In the genomic region with DNA sequence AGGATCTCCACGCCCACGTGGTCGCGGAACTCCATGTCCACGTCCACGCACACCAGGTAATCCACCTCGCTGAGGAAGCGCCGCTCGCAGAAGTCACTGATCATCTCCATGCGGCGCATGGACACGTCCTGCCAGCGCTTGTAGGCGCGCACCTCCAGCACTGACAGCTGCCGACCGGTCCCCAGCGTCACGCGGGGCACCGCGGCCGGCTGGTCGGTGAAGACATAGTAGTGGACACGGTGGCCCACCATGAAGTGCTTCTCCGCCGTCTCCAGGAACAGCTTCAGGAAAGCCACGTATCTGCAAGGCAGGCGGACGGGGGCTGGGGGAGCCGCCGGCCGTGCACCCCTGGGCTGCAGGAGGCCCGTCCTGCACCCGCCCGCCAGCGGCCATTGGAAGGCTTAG, we compare ENCODE assay signal across 18 cellular contexts. TPM values are rescaled to one million over a fixed set of nuclear protein-coding genes. Genes with fewer than 3 reads are reported as not detected.
DNase-seq lines count a peak whose midpoint lies in the region; ATAC-seq and TF ChIP-seq lines count a peak whose summit lies in the region.
"Had no signal": no experiment of that assay in that cellular context is flagged by ENCODE, and none has a peak within 500 bp of the region (broad histone marks: within the 10 kb centered on the region; RNA-seq: fewer than 3 reads in every experiment).

No MANE protein-coding gene starts in this region.

- H3K36me3 ChIP-seq in left ventricle myocardium inferior = no peaks in the 10 kb centered on the region
- H3K36me3 ChIP-seq in thyroid gland = no peaks in the 10 kb centered on the region
- H3K36me3 ChIP-seq: BLaER1 treated with 17β-estradiol and CSF1 and Interleukin-3, amounts not matched to agents 10 nM and 100 nM had no signal

- H3K9me3 ChIP-seq in left ventricle myocardium inferior (replicated peaks) = peaks cover 7% of the 10 kb centered on the region
- H3K9me3 ChIP-seq in thyroid gland = no peaks in the 10 kb centered on the region

- H3K4me3 ChIP-seq in left ventricle myocardium inferior (no peak overlapping the region), thyroid gland (replicated peaks in 1 of 3) (no peak overlapping the region), coronary artery (no peak overlapping the region)
- H3K4me3 ChIP-seq: BLaER1 treated with 17β-estradiol and CSF1 and Interleukin-3, amounts not matched to agents 10 nM and 100 nM; GM23338 had no signal

- WGBS in thyroid gland, 2 donors = 97 to 98% methylated on average over 17 to 29 of the region's 38 CpGs

- H3K27me3 ChIP-seq in left ventricle myocardium inferior (ENCODE audit: low read depth) = no peaks in the 10 kb centered on the region
- no peaks in the 10 kb centered on the region for H3K27me3 ChIP-seq in thyroid gland
- H3K27me3 ChIP-seq: BLaER1 treated with 17β-estradiol and CSF1 and Interleukin-3, amounts not matched to agents 10 nM and 100 nM had no signal

- H3K27ac ChIP-seq in left ventricle myocardium inferior (replicated peaks) (peak overlapping the region; percentile 77), thyroid gland (peak overlapping the region in 2 of 3 donors; percentile 78 to 85), coronary artery (no peak overlapping the region)
- H3K27ac ChIP-seq: BLaER1 treated with 17β-estradiol and CSF1 and Interleukin-3, amounts not matched to agents 10 nM and 100 nM had no signal

- TF ChIP-seq POLR2A in thyroid gland (IDR thresholded peaks at IDR 0.05) = no peak

- H3K4me1 ChIP-seq in left ventricle myocardium inferior = peaks cover 48% of the 10 kb centered on the region
- peaks cover 57 to 73% of the 10 kb centered on the region in 2 donors for H3K4me1 ChIP-seq in thyroid gland

- no peak for ATAC-seq in left cardiac atrium
- ATAC-seq: CD8-positive, alpha-beta T cell; GM23338 had no signal

- DNase-seq in left ventricle myocardium inferior = no peak
- DNase-seq in left cardiac atrium = no peak
- DNase-seq in mesenteric fat pad (ENCODE audit: low spot score) = peak; percentile 87
- no peak for DNase-seq in thyroid gland
- no peak for DNase-seq in anterior cingulate cortex (lab: John Stamatoyannopoulos, UW)
- no peak for DNase-seq in coronary artery (ENCODE audit: low spot score)
- DNase-seq: Calu3; CD8-positive, alpha-beta T cell; DMS53; DND-41; EL; HCEC 1CT had no signal

- TF ChIP-seq CTCF in left ventricle myocardium inferior (IDR thresholded peaks at IDR 0.05; ENCODE audit: borderline replicate concordance) (no peak), thyroid gland (IDR thresholded peaks at IDR 0.05) (no peak), coronary artery (IDR thresholded peaks at IDR 0.05) (no peak)

- intact Hi-C loops in left ventricle myocardium inferior (cut with micrococcal nuclease) = no loop called here
- intact Hi-C loops in left cardiac atrium (cut with DNase I) = no loop called here
- intact Hi-C loops in thyroid gland (cut with DNase I) = loop anchor here (5.0 kb wide), 1 partner anchor 69 kb away; no protein-coding TSS in a partner anchor

RNA-seq across cellular contexts. Expression of a gene that starts 18.9 kb away (rescaled TPM):
- 2.3 TPM for total RNA-seq in left ventricle myocardium inferior
- 1 to 10 TPM; 1.7 to 2.1 TPM for total RNA-seq in left cardiac atrium
- total RNA-seq in mesenteric fat pad = 2.3 TPM
- total RNA-seq in thyroid gland = 10 to 100 TPM; 15.7 to 32.6 (median 24.9) TPM
- total RNA-seq: A172; B cell; CD8-positive, alpha-beta T cell; G401 had no signal

RNA-seq across cellular contexts. Expression of a gene that starts 47.0 kb away (rescaled TPM):
- total RNA-seq in left ventricle myocardium inferior = not detected
- not detected for total RNA-seq in left cardiac atrium
- total RNA-seq in mesenteric fat pad = not detected
- not detected for total RNA-seq in thyroid gland
- total RNA-seq: A172; B cell; Calu3; CD8-positive, alpha-beta T cell; G401; GM23338; HT-29 had no signal

Comparison
In these comparisons a context has a peak if more than half of its experiments do, and no peak if none do; other contexts are left out.
1. H3K27ac ChIP-seq: peak in left ventricle myocardium inferior (single experiment) and thyroid gland (2 of 3); none in coronary artery (0 of 2).